ENCODE assay signal across 8 cellular contexts in genomic region chr19:16896098-16896912, GRCh38. TPM values are rescaled to one million over a fixed set of nuclear protein-coding genes. Genes with fewer than 3 reads are reported as not detected.
DNase-seq lines count a peak whose midpoint lies in the region; ATAC-seq and TF ChIP-seq lines count a peak whose summit lies in the region.

No MANE protein-coding gene starts in this region.

- TF ChIP-seq POLR2A in transverse colon (IDR thresholded peaks at IDR 0.05) = peak; percentile 65

- peak overlapping the region; percentile 70 to 96 (median 84); a peak in 21 of 22 replicates for H3K27ac ChIP-seq in BLaER1 treated with 17β-estradiol and CSF1 and Interleukin-3, amounts not matched to agents 10 nM and 100 nM
- H3K27ac ChIP-seq in transverse colon = peak overlapping the region; percentile 72 to 80 (median 78)

- peak overlapping the region; percentile 72 to 91 (median 81) for H3K9ac ChIP-seq in BLaER1 treated with 17β-estradiol and CSF1 and Interleukin-3, amounts not matched to agents 10 nM and 100 nM

- no peak for DNase-seq in activated naive CD8-positive, alpha-beta T cell treated with anti-CD3 and anti-CD28 coated beads, Interleukin-2, amount 50 U/mL, for 24 hours
- DNase-seq in kidney epithelial cell (ENCODE audit: low read depth) = no peak
- DNase-seq in transverse colon = peak; percentile 37
- DNase-seq in DMS153 treated with DMSO at 0.1 percent for 48 hours (lab: John Stamatoyannopoulos, UW; ENCODE audit: unreplicated experiment) = no peak
- no peak for DNase-seq in NCI-H748 treated with DMSO at 0.1 percent for 48 hours (lab: John Stamatoyannopoulos, UW)

- H3K4me1 Mint-ChIP-seq in activated naive CD8-positive, alpha-beta T cell treated with anti-CD3 and anti-CD28 coated beads, Interleukin-2, amount 50 U/mL, for 24 hours = peaks cover 20% of the 10 kb centered on the region

- TF ChIP-seq CTCF in kidney epithelial cell (IDR thresholded peaks at IDR 0.05; ENCODE audit: insufficient read depth, low read length, poor library complexity, severe bottlenecking) = no peak
- TF ChIP-seq CTCF in transverse colon (IDR thresholded peaks at IDR 0.05) = no peak

- no peaks in the 10 kb centered on the region for H3K36me3 ChIP-seq in BLaER1 treated with 17β-estradiol and CSF1 and Interleukin-3, amounts not matched to agents 10 nM and 100 nM
- H3K36me3 ChIP-seq in kidney epithelial cell (ENCODE audit: control insufficient read depth, insufficient read depth, low read length) (no peaks in the 10 kb centered on the region), transverse colon (no peaks in the 10 kb centered on the region)

- peak overlapping the region; percentile 95 to 100 (median 99) for H3K4me2 ChIP-seq in BLaER1 treated with 17β-estradiol and CSF1 and Interleukin-3, amounts not matched to agents 10 nM and 100 nM

- H3K27me3 ChIP-seq in BLaER1 treated with 17β-estradiol and CSF1 and Interleukin-3, amounts not matched to agents 10 nM and 100 nM = no peaks in the 10 kb centered on the region
- H3K27me3 ChIP-seq in kidney epithelial cell (ENCODE audit: control insufficient read depth, insufficient read depth, low read length) (peaks cover 2% of the 10 kb centered on the region), transverse colon (no peaks in the 10 kb centered on the region)

- H3K4me1 ChIP-seq in BLaER1 treated with 17β-estradiol and CSF1 and Interleukin-3, amounts not matched to agents 10 nM and 100 nM = peaks cover 75 to 94% (median 91%) of the 10 kb centered on the region in 10 experiments
- peaks cover 0 to 30% (median 11%) of the 10 kb centered on the region in 4 donors for H3K4me1 ChIP-seq in transverse colon

- in situ Hi-C loops in transverse colon (cut with MboI; ENCODE audit: low pct_ligation_motif_present in 1 of 4, low pct_unique_long_range_greater_than_20kb in 1 of 4, low sequenced_read_pairs in 3 of 4) = no loop called here

- H3K4me3 Mint-ChIP-seq in activated naive CD8-positive, alpha-beta T cell treated with anti-CD3 and anti-CD28 coated beads, Interleukin-2, amount 50 U/mL, for 24 hours = peak overlapping the region; percentile 36

- no peaks in the 10 kb centered on the region for H3K9me3 ChIP-seq in BLaER1 treated with 17β-estradiol and CSF1 and Interleukin-3, amounts not matched to agents 10 nM and 100 nM (replicated peaks in 1 of 11)
- H3K9me3 ChIP-seq in transverse colon = no peaks in the 10 kb centered on the region

- peaks cover 0 to 4% (median 0%) of the 10 kb centered on the region in 11 experiments; a peak in 1 of 22 replicates for H4K20me1 ChIP-seq in BLaER1 treated with 17β-estradiol and CSF1 and Interleukin-3, amounts not matched to agents 10 nM and 100 nM

- H3K4me3 ChIP-seq in BLaER1 treated with 17β-estradiol and CSF1 and Interleukin-3, amounts not matched to agents 10 nM and 100 nM = peak overlapping the region; percentile 57 to 76 (median 64)
- peak overlapping the region; percentile 46 for H3K4me3 ChIP-seq in kidney epithelial cell (ENCODE audit: low read depth, low read length)
- H3K4me3 ChIP-seq in transverse colon = peak overlapping the region; percentile 43 to 57 (median 44)

- no peak overlapping the region for H3K27ac Mint-ChIP-seq in activated naive CD8-positive, alpha-beta T cell treated with anti-CD3 and anti-CD28 coated beads, Interleukin-2, amount 50 U/mL, for 24 hours

- ATAC-seq in HG02759 (IDR thresholded peaks at IDR 0.05; ENCODE audit: unreplicated experiment) (peak; percentile 7), GM19455 (IDR thresholded peaks at IDR 0.05; ENCODE audit: unreplicated experiment) (no peak)
- no peak for ATAC-seq in activated naive CD8-positive, alpha-beta T cell treated with anti-CD3 and anti-CD28 coated beads, Interleukin-2, amount 50 U/mL, for 24 hours

- H3K27me3 Mint-ChIP-seq in activated naive CD8-positive, alpha-beta T cell treated with anti-CD3 and anti-CD28 coated beads, Interleukin-2, amount 50 U/mL, for 24 hours = peaks cover 17% of the 10 kb centered on the region

- 3% methylated on average over 24 of the region's 58 CpGs; no CpG with 5 or more reads in 1 of the 2 donors for WGBS in transverse colon (ENCODE audit: low coverage in 1 of 2), 2 donors

- intact Hi-C loops in transverse colon (cut with DNase I; ENCODE audit: low total_unique reads) = no loop called here

- TF ChIP-seq EP300 in transverse colon (IDR thresholded peaks at IDR 0.05; ENCODE audit: low read depth) = no peak

- H3K9me3 Mint-ChIP-seq in activated naive CD8-positive, alpha-beta T cell treated with anti-CD3 and anti-CD28 coated beads, Interleukin-2, amount 50 U/mL, for 24 hours = no peaks in the 10 kb centered on the region

- no peaks in the 10 kb centered on the region for H3K36me3 Mint-ChIP-seq in activated naive CD8-positive, alpha-beta T cell treated with anti-CD3 and anti-CD28 coated beads, Interleukin-2, amount 50 U/mL, for 24 hours (ENCODE audit: low read depth)

RNA-seq across cellular contexts. Expression of gene F2RL3, which starts 7.5 kb away (rescaled TPM):
- total RNA-seq in kidney epithelial cell (0.88 and 1.4 TPM in 2 replicates), transverse colon (10 to 100 TPM in 2 of 4 donors, 1 to 10 TPM in 2; 2.2 to 22.7 (median 9.1) TPM)
